Comparison of ENCODE assay signal across 8 cellular contexts in the genomic region with DNA sequence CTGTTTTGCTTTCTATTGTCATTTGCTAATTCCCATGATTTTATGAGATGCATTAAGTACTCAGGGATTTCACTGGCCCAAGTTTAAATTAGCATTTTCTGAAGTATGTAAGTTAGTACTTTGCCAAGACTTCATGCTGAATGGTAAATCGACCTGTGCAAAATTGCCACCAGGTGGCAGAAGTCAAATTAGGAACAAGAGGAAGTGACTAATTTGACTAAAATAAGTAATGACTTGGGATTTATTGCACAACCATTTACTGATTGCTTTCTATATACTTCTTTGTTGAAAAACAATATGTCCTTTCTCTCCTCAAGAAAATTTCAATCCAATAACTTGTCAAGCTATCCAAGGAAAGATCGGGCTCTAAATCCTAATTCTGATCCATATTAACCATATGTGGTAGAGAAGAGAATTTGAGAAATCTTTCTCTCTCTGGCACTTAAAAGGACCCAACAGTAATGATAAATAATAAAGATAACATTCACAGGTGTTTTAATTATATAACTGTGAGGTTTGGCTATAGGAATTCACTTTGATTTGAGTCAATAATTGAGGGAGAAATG.
DNase-seq lines count a peak whose midpoint lies in the region; ATAC-seq and TF ChIP-seq lines count a peak whose summit lies in the region.

No MANE protein-coding gene starts in this region.

- TF ChIP-seq CTCF in mammary epithelial cell (conservative IDR thresholded peaks at IDR 0.05 in 1 of 2, IDR thresholded peaks at IDR 0.05 in 1 of 2; ENCODE audit: extremely low read depth in 1 of 2, insufficient read depth in 1 of 2, low read depth in 1 of 2, low read length in 2 of 2), result peak; percentile 69 to 73

- intact Hi-C loops in mammary epithelial cell (cut with micrococcal nuclease), result loop anchor here (5.0 kb wide), 1 partner anchor 456 kb away; no protein-coding TSS in a partner anchor

- peak; percentile 63 for ATAC-seq in HG02642 (IDR thresholded peaks at IDR 0.05; ENCODE audit: poor library complexity, unreplicated experiment)

- no peak overlapping the region for H3K4me3 ChIP-seq in mammary epithelial cell (replicated peaks in 1 of 3; ENCODE audit: insufficient read depth in 1 of 3, low read depth in 2 of 3, low read length in 3 of 3)

- H4K20me1 ChIP-seq in mammary epithelial cell (ENCODE audit: insufficient read depth, low read length), result no peaks in the 10 kb centered on the region

- dilution Hi-C loops in mammary epithelial cell (cut with HindIII; ENCODE audit: low sequenced_read_pairs), result no loop called here

- H3K9ac ChIP-seq in mammary epithelial cell (ENCODE audit: insufficient read depth, low read length), result no peak overlapping the region

- peak; percentile 16 for DNase-seq in SIG-M5 treated with dmso at 0.1 percent for 504 hours (lab: John Stamatoyannopoulos, UW; ENCODE audit: unreplicated experiment)
- DNase-seq in SIG-M5 (lab: John Stamatoyannopoulos, UW), result no peak
- DNase-seq in NCI-H748 (lab: John Stamatoyannopoulos, UW; ENCODE audit: unreplicated experiment), result peak; percentile 36
- DNase-seq in mammary epithelial cell, result peak; percentile 68
- DNase-seq in myocyte (ENCODE audit: low read depth), result peak; percentile 1
- no peak for DNase-seq in GM03348 (ENCODE audit: low spot score)
- DNase-seq in T1000 (lab: John Stamatoyannopoulos, UW), result no peak

- in situ Hi-C loops in mammary epithelial cell (cut with MboI; ENCODE audit: low sequenced_read_pairs in 2 of 2), result no loop called here

- H3K79me2 ChIP-seq in mammary epithelial cell (ENCODE audit: insufficient read depth, low read length), result no peaks in the 10 kb centered on the region

- no TSS peak for BruUV-seq in mammary epithelial cell (replicated peaks; lab: Mats Ljungman, UMichigan)

- H3K27ac ChIP-seq in mammary epithelial cell (ENCODE audit: insufficient read depth, low read depth, low read length), result no peak overlapping the region

- H2AFZ ChIP-seq in mammary epithelial cell (ENCODE audit: low read depth, low read length), result peak overlapping the region; percentile 17

- WGBS in mammary epithelial cell (ENCODE audit: low coverage, missing lambda C conversion rate), result 3% methylated on average over 2 of the region's 2 CpGs

- CTCF ChIA-PET in mammary epithelial cell (lab: Charles Lee; ENCODE audit: low non-redundant PET), result no interaction called here

- no peaks in the 10 kb centered on the region for H3K36me3 ChIP-seq in mammary epithelial cell (ENCODE audit: insufficient read depth, low read length)

- H3K27me3 ChIP-seq in mammary epithelial cell (ENCODE audit: insufficient read depth, low read length), result no peaks in the 10 kb centered on the region

- H3K9me3 ChIP-seq in mammary epithelial cell (replicated peaks; ENCODE audit: insufficient read depth, low read length), result no peaks in the 10 kb centered on the region

- peak overlapping the region; percentile 53 for H3K4me2 ChIP-seq in mammary epithelial cell (ENCODE audit: insufficient read depth, low read depth, low read length)

- H3K4me1 ChIP-seq in mammary epithelial cell (ENCODE audit: insufficient read depth, low read length), result peaks cover 6% of the 10 kb centered on the region

Comparison
In these comparisons a context has a peak if more than half of its experiments do, and no peak if none do; other contexts are left out.
1. DNase-seq: peak in SIG-M5 treated with dmso at 0.1 percent for 504 hours (single experiment), NCI-H748 (single experiment), mammary epithelial cell (single experiment) and myocyte (single experiment); none in SIG-M5 (single experiment), GM03348 (single experiment) and T1000 (single experiment).